ENCODE assay signal across 18 cellular contexts in the genomic region with DNA sequence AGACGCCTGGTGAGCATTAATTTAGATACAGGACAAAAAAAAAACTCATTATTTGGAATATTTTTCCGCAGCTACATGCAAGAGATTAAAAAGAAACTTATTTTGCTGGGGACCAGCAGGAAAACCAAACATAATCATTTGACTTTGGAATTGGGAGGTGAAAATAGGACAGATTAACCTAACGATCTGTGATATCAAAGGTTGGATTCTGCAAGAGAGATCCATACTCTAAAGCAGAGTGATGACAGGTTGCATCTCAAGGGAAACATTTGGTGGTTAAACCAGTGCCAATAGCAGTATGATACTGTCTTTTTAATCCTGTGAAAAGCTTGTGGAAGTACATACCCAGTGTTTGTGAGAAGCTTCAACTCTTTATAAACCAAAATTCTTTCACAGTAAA. TPM values are rescaled to one million over a fixed set of nuclear protein-coding genes. Genes with fewer than 3 reads are reported as not detected.
A peak's percentile ranks its signal among the peaks of the same experiment; 100 is the strongest.
DNase-seq lines count a peak whose midpoint lies in the region; ATAC-seq, FAIRE-seq and TF ChIP-seq lines count a peak whose summit lies in the region.
"Had no signal": no experiment of that assay in that cellular context is flagged by ENCODE, and none has a peak within 500 bp of the region (broad histone marks: within the 10 kb centered on the region; RNA-seq: fewer than 3 reads in every experiment).

No MANE protein-coding gene starts in this region.

- no peak for DNase-seq in activated CD8-positive, alpha-beta T cell treated with anti-CD3 and anti-CD28 coated beads for 36 hours
- DNase-seq in activated CD8-positive, alpha-beta T cell treated with anti-CD3 and anti-CD28 coated beads, Interleukin-2, amount 10 ng/mL, durations not matched to agents 7 days and 5 days: no peak
- DNase-seq in keratinocyte (ENCODE audit: low read depth, low spot score) (no peak), HUDEP-2 (lab: John Stamatoyannopoulos, UW; ENCODE audit: unreplicated experiment in 76 of 76) (no peak), lower lobe of right lung (no peak)
- no peak for DNase-seq in stimulated activated naive CD8-positive, alpha-beta T cell treated with anti-CD3 and anti-CD28 coated beads, Interleukin-15, amount 100 ng/mL, for 72 hours
- DNase-seq: 8988T, Kasumi-1, NCI-H1417 treated with DMSO at 0.1 percent for 48 hours, NCI-H1930, NCI-H2171 treated with DMSO at 0.1 percent for 48 hours, NCI-H446 treated with DMSO at 0.1 percent for 48 hours, PC-9 had no signal

- no peaks in the 10 kb centered on the region for H3F3A ChIP-seq in OCI-LY1 (ENCODE audit: insufficient read depth, low read length)

- H3K27me3 ChIP-seq in OCI-LY1 (ENCODE audit: insufficient read depth, low read length) (no peaks in the 10 kb centered on the region), keratinocyte (ENCODE audit: control insufficient read depth, extremely low read depth, insufficient read depth, low read length) (no peaks in the 10 kb centered on the region), lower lobe of right lung (ENCODE audit: low read depth) (no peaks in the 10 kb centered on the region)
- H3K27me3 ChIP-seq: SJSA1 had no signal

- H3K9me2 ChIP-seq in OCI-LY1 (ENCODE audit: low read depth, low read length): no peaks in the 10 kb centered on the region

- ATAC-seq in activated CD8-positive, alpha-beta T cell treated with anti-CD3 and anti-CD28 coated beads for 36 hours: no peak
- ATAC-seq in activated CD8-positive, alpha-beta T cell treated with anti-CD3 and anti-CD28 coated beads, Interleukin-2, amount 10 ng/mL, durations not matched to agents 7 days and 5 days: no peak
- ATAC-seq in stimulated activated naive CD8-positive, alpha-beta T cell treated with anti-CD3 and anti-CD28 coated beads, Interleukin-15, amount 100 ng/mL, for 72 hours: no peak
- ATAC-seq in GM21717 (IDR thresholded peaks at IDR 0.05; ENCODE audit: unreplicated experiment): no peak
- ATAC-seq in lower lobe of right lung: no peak

- peak overlapping the region; percentile 19 for H3K27ac Mint-ChIP-seq in activated CD8-positive, alpha-beta T cell treated with anti-CD3 and anti-CD28 coated beads for 36 hours
- no peak overlapping the region for H3K27ac Mint-ChIP-seq in activated CD8-positive, alpha-beta T cell treated with anti-CD3 and anti-CD28 coated beads, Interleukin-2, amount 10 ng/mL, durations not matched to agents 7 days and 5 days
- H3K27ac Mint-ChIP-seq in stimulated activated naive CD8-positive, alpha-beta T cell treated with anti-CD3 and anti-CD28 coated beads, Interleukin-15, amount 100 ng/mL, for 72 hours: no peak overlapping the region

- H3K9ac ChIP-seq in OCI-LY1 (ENCODE audit: low read length) (peak overlapping the region; percentile 54), keratinocyte (ENCODE audit: control insufficient read depth, extremely low read depth, insufficient read depth, low read length) (no peak overlapping the region)
- H3K9ac ChIP-seq: BLaER1 had no signal

- FAIRE-seq in keratinocyte (lab: Jason Lieb, UNC): peak; percentile 56
- FAIRE-seq: H1 had no signal

- H2AFZ ChIP-seq in OCI-LY1 (ENCODE audit: low read length): no peak overlapping the region
- no peak overlapping the region for H2AFZ ChIP-seq in keratinocyte (ENCODE audit: control insufficient read depth, low read length)
- H2AFZ ChIP-seq: PC-9 had no signal

- H3K4me1 ChIP-seq in OCI-LY1 (ENCODE audit: insufficient read depth, low read length, severe bottlenecking): peaks cover 68% of the 10 kb centered on the region
- peaks cover 2% of the 10 kb centered on the region for H3K4me1 ChIP-seq in keratinocyte (ENCODE audit: control insufficient read depth, extremely low read depth, insufficient read depth, low read length)
- peaks cover 14% of the 10 kb centered on the region for H3K4me1 ChIP-seq in lower lobe of right lung

- dilution Hi-C loops in keratinocyte (cut with MboI; ENCODE audit: extremely low pct_ligation_motif_present, low sequenced_read_pairs): no loop called here

- intact Hi-C loops in activated CD8-positive, alpha-beta T cell treated with anti-CD3 and anti-CD28 coated beads for 36 hours (cut with micrococcal nuclease): no loop called here
- intact Hi-C loops in lower lobe of right lung (cut with DNase I): no loop called here

- H3K9me3 Mint-ChIP-seq in activated CD8-positive, alpha-beta T cell treated with anti-CD3 and anti-CD28 coated beads for 36 hours: no peaks in the 10 kb centered on the region
- H3K9me3 Mint-ChIP-seq in activated CD8-positive, alpha-beta T cell treated with anti-CD3 and anti-CD28 coated beads, Interleukin-2, amount 10 ng/mL, durations not matched to agents 7 days and 5 days (ENCODE audit: insufficient read depth): no peaks in the 10 kb centered on the region
- no peaks in the 10 kb centered on the region for H3K9me3 Mint-ChIP-seq in stimulated activated naive CD8-positive, alpha-beta T cell treated with anti-CD3 and anti-CD28 coated beads, Interleukin-15, amount 100 ng/mL, for 72 hours

- no peaks in the 10 kb centered on the region for H3K9me1 ChIP-seq in keratinocyte (ENCODE audit: control insufficient read depth, extremely low read depth, insufficient read depth, low read length)

- H3K36me3 ChIP-seq in OCI-LY1 (ENCODE audit: insufficient read depth, low read length) (peaks cover 7% of the 10 kb centered on the region; the same call in 1 of the 2 replicates), keratinocyte (ENCODE audit: control insufficient read depth in 2 of 2, extremely low read depth in 1 of 2, insufficient read depth in 2 of 2, low read length in 2 of 2) (no peaks in the 10 kb centered on the region), lower lobe of right lung (no peaks in the 10 kb centered on the region)
- H3K36me3 ChIP-seq: BLaER1 had no signal

- H3K4me3 ChIP-seq in OCI-LY1 (ENCODE audit: low read depth, low read length, poor library complexity, severe bottlenecking): peak overlapping the region; percentile 17
- H3K4me3 ChIP-seq in keratinocyte (ENCODE audit: control insufficient read depth in 2 of 3, extremely low read depth in 1 of 3, insufficient read depth in 2 of 3, low read depth in 1 of 3, low read length in 3 of 3): no peak overlapping the region
- no peak overlapping the region for H3K4me3 ChIP-seq in lower lobe of right lung
- H3K4me3 ChIP-seq: BLaER1, PC-9, SJSA1 had no signal

- peaks cover 3% of the 10 kb centered on the region for H3K36me3 Mint-ChIP-seq in activated CD8-positive, alpha-beta T cell treated with anti-CD3 and anti-CD28 coated beads for 36 hours (ENCODE audit: low read depth)
- H3K36me3 Mint-ChIP-seq in activated CD8-positive, alpha-beta T cell treated with anti-CD3 and anti-CD28 coated beads, Interleukin-2, amount 10 ng/mL, durations not matched to agents 7 days and 5 days (ENCODE audit: low read depth): peaks cover 5% of the 10 kb centered on the region

- TF ChIP-seq CTCF in activated CD8-positive, alpha-beta T cell treated with anti-CD3 and anti-CD28 coated beads for 36 hours (IDR thresholded peaks at IDR 0.05): no peak
- no peak for TF ChIP-seq CTCF in OCI-LY1 (IDR thresholded peaks at IDR 0.05; ENCODE audit: low read length)
- no peak for TF ChIP-seq CTCF in keratinocyte (optimal IDR thresholded peaks at IDR 0.05 in 1 of 3, IDR thresholded peaks at IDR 0.05 in 1 of 3, conservative IDR thresholded peaks at IDR 0.05 in 1 of 3; ENCODE audit: extremely low read depth in 1 of 3, insufficient read depth in 2 of 3, low read length in 3 of 3)
- no peak for TF ChIP-seq CTCF in lower lobe of right lung (IDR thresholded peaks at IDR 0.05)

- POLR2A ChIA-PET in activated CD8-positive, alpha-beta T cell treated with anti-CD3 and anti-CD28 coated beads for 36 hours (lab: Charles Lee): interaction anchor here (0.6 kb wide), 1 partner anchor 1419 kb away, joined by 3 read pairs; no protein-coding TSS in a partner anchor
- POLR2A ChIA-PET in activated CD8-positive, alpha-beta T cell treated with anti-CD3 and anti-CD28 coated beads, Interleukin-2, amount 10 ng/mL, durations not matched to agents 7 days and 5 days (lab: Charles Lee): no interaction called here

- H4K20me1 ChIP-seq in OCI-LY1 (ENCODE audit: insufficient read depth, low read length): no peaks in the 10 kb centered on the region
- H4K20me1 ChIP-seq in keratinocyte (ENCODE audit: control insufficient read depth, extremely low read depth, insufficient read depth, low read length): no peaks in the 10 kb centered on the region
- H4K20me1 ChIP-seq: BLaER1 had no signal

- CTCF ChIA-PET in activated CD8-positive, alpha-beta T cell treated with anti-CD3 and anti-CD28 coated beads for 36 hours (lab: Charles Lee): interaction anchor here (0.7 to 1.4 kb wide), 4 partner anchors 12 to 379 kb away, joined by 3 to 4 read pairs (median 4); no protein-coding TSS in a partner anchor
- CTCF ChIA-PET in activated CD8-positive, alpha-beta T cell treated with anti-CD3 and anti-CD28 coated beads, Interleukin-2, amount 10 ng/mL, durations not matched to agents 7 days and 5 days (lab: Charles Lee): interaction anchor here (0.7 to 3.2 kb wide), 4 partner anchors 11 to 379 kb away, joined by 3 to 14 read pairs (median 3); no protein-coding TSS in a partner anchor

- no peak overlapping the region for H3K4me3 Mint-ChIP-seq in activated CD8-positive, alpha-beta T cell treated with anti-CD3 and anti-CD28 coated beads for 36 hours
- no peak overlapping the region for H3K4me3 Mint-ChIP-seq in activated CD8-positive, alpha-beta T cell treated with anti-CD3 and anti-CD28 coated beads, Interleukin-2, amount 10 ng/mL, durations not matched to agents 7 days and 5 days
- peak overlapping the region; percentile 2 to 34 for H3K4me3 Mint-ChIP-seq in stimulated activated naive CD8-positive, alpha-beta T cell treated with anti-CD3 and anti-CD28 coated beads, Interleukin-15, amount 100 ng/mL, for 72 hours

- H3K4me1 Mint-ChIP-seq in activated CD8-positive, alpha-beta T cell treated with anti-CD3 and anti-CD28 coated beads for 36 hours (ENCODE audit: low read depth): peaks cover 34% of the 10 kb centered on the region
- H3K4me1 Mint-ChIP-seq in activated CD8-positive, alpha-beta T cell treated with anti-CD3 and anti-CD28 coated beads, Interleukin-2, amount 10 ng/mL, durations not matched to agents 7 days and 5 days (ENCODE audit: low read depth): peaks cover 18% of the 10 kb centered on the region
- peaks cover 33% of the 10 kb centered on the region for H3K4me1 Mint-ChIP-seq in stimulated activated naive CD8-positive, alpha-beta T cell treated with anti-CD3 and anti-CD28 coated beads, Interleukin-15, amount 100 ng/mL, for 72 hours

- H3K79me2 ChIP-seq in OCI-LY1 (ENCODE audit: insufficient read depth, low read length) (peaks cover 12% of the 10 kb centered on the region; the same call in 1 of the 2 replicates), keratinocyte (ENCODE audit: control insufficient read depth, insufficient read depth, low read length) (no peaks in the 10 kb centered on the region)

- peak overlapping the region; percentile 98 for H3K27ac ChIP-seq in OCI-LY1 (ENCODE audit: low read depth, low read length, poor library complexity, severe bottlenecking)
- H3K27ac ChIP-seq in keratinocyte (ENCODE audit: control insufficient read depth, insufficient read depth, low read length): no peak overlapping the region
- no peak overlapping the region for H3K27ac ChIP-seq in lower lobe of right lung
- H3K27ac ChIP-seq: BLaER1, PC-9, SJSA1 had no signal

- H3K9me3 ChIP-seq in OCI-LY1 (ENCODE audit: low read length) (no peaks in the 10 kb centered on the region), keratinocyte (ENCODE audit: control insufficient read depth, low read depth, low read length) (no peaks in the 10 kb centered on the region), lower lobe of right lung (no peaks in the 10 kb centered on the region)
- H3K9me3 ChIP-seq: BLaER1, SJSA1 had no signal

- peaks cover 6% of the 10 kb centered on the region for H3K27me3 Mint-ChIP-seq in activated CD8-positive, alpha-beta T cell treated with anti-CD3 and anti-CD28 coated beads for 36 hours
- H3K27me3 Mint-ChIP-seq in activated CD8-positive, alpha-beta T cell treated with anti-CD3 and anti-CD28 coated beads, Interleukin-2, amount 10 ng/mL, durations not matched to agents 7 days and 5 days (ENCODE audit: low read depth): peaks cover 5% of the 10 kb centered on the region
- peaks cover 17% of the 10 kb centered on the region for H3K27me3 Mint-ChIP-seq in stimulated activated naive CD8-positive, alpha-beta T cell treated with anti-CD3 and anti-CD28 coated beads, Interleukin-15, amount 100 ng/mL, for 72 hours

- H3K4me2 ChIP-seq in OCI-LY1 (ENCODE audit: low read length): peak overlapping the region; percentile 45
- no peak overlapping the region for H3K4me2 ChIP-seq in keratinocyte (ENCODE audit: control insufficient read depth, extremely low read depth, insufficient read depth, low read depth, low read length)
- H3K4me2 ChIP-seq: BLaER1, PC-9 had no signal

RNA-seq across cellular contexts. Expression of gene IKZF2, which starts 5.3 kb away (rescaled TPM):
- total RNA-seq in activated CD8-positive, alpha-beta T cell treated with anti-CD3 and anti-CD28 coated beads for 36 hours: 10 to 100 TPM; 24.4 to 28.7 TPM
- total RNA-seq in activated CD8-positive, alpha-beta T cell treated with anti-CD3 and anti-CD28 coated beads, Interleukin-2, amount 10 ng/mL, durations not matched to agents 7 days and 5 days: 10 to 100 TPM; 29.7 to 30.8 TPM
- 7.1 to 12.3 TPM (median 8.2 TPM) in 3 replicates for polyA plus RNA-seq in keratinocyte
- 1.3 TPM for polyA plus RNA-seq in keratinocyte (2011; ENCODE audit: low read depth)
- 2.3 and 5.5 TPM in 2 replicates for polyA plus RNA-seq in keratinocyte (2011; cell fraction: cytosol; rRNA removed)
- 13.3 and 14.6 TPM in 2 replicates for polyA plus RNA-seq in keratinocyte (2011; cell fraction: nucleus; rRNA removed)
- polyA plus RNA-seq in keratinocyte (2012; ENCODE audit: low replicate concordance): 3.6 and 4.3 TPM in 2 replicates
- polyA minus RNA-seq in keratinocyte: 12.6 to 57.2 TPM (median 43.7 TPM) in 3 replicates
- 12.3 TPM for polyA minus RNA-seq in keratinocyte (2011; cell fraction: cytosol; rRNA and poly(A)+ RNA removed)
- 33.8 and 72.4 TPM in 2 replicates for polyA minus RNA-seq in keratinocyte (2011; cell fraction: nucleus; rRNA and poly(A)+ RNA removed)
- total RNA-seq in lower lobe of right lung: 16.5 TPM

Comparison
In these comparisons a context has a peak if more than half of its experiments do, and no peak if none do; other contexts are left out.
1. H3K4me3 Mint-ChIP-seq: peak in stimulated activated naive CD8-positive, alpha-beta T cell treated with anti-CD3 and anti-CD28 coated beads, Interleukin-15, amount 100 ng/mL, for 72 hours (2 of 2); none in activated CD8-positive, alpha-beta T cell treated with anti-CD3 and anti-CD28 coated beads for 36 hours (single experiment) and activated CD8-positive, alpha-beta T cell treated with anti-CD3 and anti-CD28 coated beads, Interleukin-2, amount 10 ng/mL, durations not matched to agents 7 days and 5 days (single experiment).